9 cellular contexts compared by ENCODE assay signal in genomic region chr4:125741825-125742452, GRCh38.
A peak's percentile ranks its signal among the peaks of the same experiment; 100 is the strongest.
DNase-seq lines count a peak whose midpoint lies in the region; ATAC-seq and TF ChIP-seq lines count a peak whose summit lies in the region.
"Had no signal": no experiment of that assay in that cellular context is flagged by ENCODE, and none has a peak within 500 bp of the region (broad histone marks: within the 10 kb centered on the region; RNA-seq: fewer than 3 reads in every experiment).

No MANE protein-coding gene starts in this region.

- H3K4me1 ChIP-seq in OCI-LY3 (ENCODE audit: low read length) (no peaks in the 10 kb centered on the region), fibroblast of lung (ENCODE audit: control insufficient read depth, extremely low read depth, insufficient read depth, low read length) (no peaks in the 10 kb centered on the region), tibial nerve (peaks cover 0 to 6% (median 0%) of the 10 kb centered on the region in 4 donors)

- H3K9me3 ChIP-seq in OCI-LY3 (ENCODE audit: insufficient read depth, low read length) (no peaks in the 10 kb centered on the region), fibroblast of lung (ENCODE audit: control insufficient read depth, insufficient read depth, low read depth, low read length) (no peaks in the 10 kb centered on the region), tibial nerve (peaks cover 0 to 18% (median 0%) of the 10 kb centered on the region in 4 donors)

- no peaks in the 10 kb centered on the region for H3K27me3 ChIP-seq in OCI-LY3 (ENCODE audit: low read depth, low read length)
- H3K27me3 ChIP-seq in fibroblast of lung (ENCODE audit: control insufficient read depth, insufficient read depth, low read length) = no peaks in the 10 kb centered on the region
- H3K27me3 ChIP-seq in tibial nerve = no peaks in the 10 kb centered on the region

- no peak overlapping the region for H3K27ac ChIP-seq in OCI-LY3 (ENCODE audit: low read length)
- no peak overlapping the region for H3K27ac ChIP-seq in fibroblast of lung (ENCODE audit: insufficient read depth, low read length)
- no peak overlapping the region for H3K27ac ChIP-seq in tibial nerve

- H3K79me2 ChIP-seq in OCI-LY3 (ENCODE audit: low read length) (no peaks in the 10 kb centered on the region), fibroblast of lung (ENCODE audit: control insufficient read depth, insufficient read depth, low read length) (no peaks in the 10 kb centered on the region)

- no peak for ATAC-seq in GM18517 (IDR thresholded peaks at IDR 0.05; ENCODE audit: unreplicated experiment)

- H3K4me3 ChIP-seq in OCI-LY3 (ENCODE audit: low read length) (no peak overlapping the region), fibroblast of lung (replicated peaks in 1 of 4; ENCODE audit: control extremely low read depth in 1 of 4, insufficient read depth in 1 of 4, low read depth in 3 of 4, low read length in 4 of 4) (no peak overlapping the region), tibial nerve (no peak overlapping the region)

- no peak for TF ChIP-seq POLR2A in tibial nerve (IDR thresholded peaks at IDR 0.05)

- H2AFZ ChIP-seq in OCI-LY3 (ENCODE audit: low read depth, low read length) (no peak overlapping the region), fibroblast of lung (ENCODE audit: low read length) (no peak overlapping the region)

- no peak for TF ChIP-seq EP300 in tibial nerve (IDR thresholded peaks at IDR 0.05)

- no peak overlapping the region for H3K4me2 ChIP-seq in OCI-LY3 (ENCODE audit: low read length)
- no peak overlapping the region for H3K4me2 ChIP-seq in fibroblast of lung (ENCODE audit: extremely low read depth, insufficient read depth, low read length)

- DNase-seq in SIG-M5 treated with dmso at 0.1 percent for 504 hours (lab: John Stamatoyannopoulos, UW; ENCODE audit: unreplicated experiment) = peak; percentile 38
- DNase-seq in SIG-M5 (lab: John Stamatoyannopoulos, UW) = no peak
- peak; percentile 32 to 67 for DNase-seq in fibroblast of lung (ENCODE audit: low read depth in 2 of 2)
- DNase-seq in tibial nerve (ENCODE audit: low spot score in 2 of 2) = no peak
- DNase-seq in activated CD4-positive, CD25-positive, alpha-beta regulatory T cell (lab: John Stamatoyannopoulos, UW) = no peak
- DNase-seq in SKM-1 (lab: John Stamatoyannopoulos, UW; ENCODE audit: unreplicated experiment) = no peak
- DNase-seq: activated B cell treated with CpG ODN at 0.5 μM for 24 hours had no signal

- H4K20me1 ChIP-seq in OCI-LY3 (ENCODE audit: insufficient read depth, low read length) = no peaks in the 10 kb centered on the region
- H4K20me1 ChIP-seq in fibroblast of lung (ENCODE audit: control insufficient read depth, extremely low read depth, insufficient read depth, low read length) = no peaks in the 10 kb centered on the region

- H3K36me3 ChIP-seq in OCI-LY3 (replicated peaks; ENCODE audit: low read depth, low read length) = no peaks in the 10 kb centered on the region
- no peaks in the 10 kb centered on the region for H3K36me3 ChIP-seq in fibroblast of lung (ENCODE audit: control insufficient read depth, insufficient read depth, low read length)
- no peaks in the 10 kb centered on the region for H3K36me3 ChIP-seq in tibial nerve

- H3K9ac ChIP-seq in OCI-LY3 (ENCODE audit: low read length) (no peak overlapping the region), fibroblast of lung (ENCODE audit: insufficient read depth, low read length) (no peak overlapping the region)

- peak; percentile 48 for TF ChIP-seq CTCF in OCI-LY3 (IDR thresholded peaks at IDR 0.05; ENCODE audit: low read depth, low read length)
- TF ChIP-seq CTCF in fibroblast of lung (conservative IDR thresholded peaks at IDR 0.05 in 1 of 2, IDR thresholded peaks at IDR 0.05 in 1 of 2; ENCODE audit: low read depth in 1 of 2, low read length in 2 of 2) = peak; percentile 44 to 62
- peak; percentile 8 to 50 (median 26) for TF ChIP-seq CTCF in tibial nerve (IDR thresholded peaks at IDR 0.05)

- 77 to 78% methylated on average over 8 of the region's 8 CpGs for WGBS in tibial nerve, 2 donors

Comparison
In these comparisons a context has a peak if more than half of its experiments do, and no peak if none do; other contexts are left out.
1. DNase-seq: peak in SIG-M5 treated with dmso at 0.1 percent for 504 hours (single experiment) and fibroblast of lung (2 of 2); none in SIG-M5 (single experiment), tibial nerve (0 of 2), activated CD4-positive, CD25-positive, alpha-beta regulatory T cell (0 of 4) and SKM-1 (single experiment).
2. Peak in every context shown above with its lines, with median percentiles within 50 percentile points of each other: CTCF ChIP-seq.